In the genomic region with DNA sequence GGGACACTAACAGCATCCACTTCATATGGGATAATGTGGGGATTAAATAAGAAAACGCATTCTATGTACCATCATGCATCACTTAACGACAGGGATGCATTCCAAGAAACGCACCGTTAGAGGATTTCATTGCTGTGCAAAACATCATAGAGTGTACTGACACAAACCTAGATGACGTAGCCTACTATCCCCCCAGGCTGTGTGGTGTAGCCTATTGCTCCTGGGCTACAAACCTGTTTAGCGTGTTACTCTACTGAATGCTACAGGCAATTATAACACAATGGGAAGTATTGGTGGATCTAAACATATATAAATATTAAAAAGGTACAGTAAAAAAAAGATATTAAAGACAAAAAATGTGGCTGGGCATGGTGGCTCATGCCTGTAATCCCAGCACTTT, we compare ENCODE assay signal across 15 cellular contexts.
DNase-seq lines count a peak whose midpoint lies in the region; ATAC-seq and TF ChIP-seq lines count a peak whose summit lies in the region.
"Had no signal": no experiment of that assay in that cellular context is flagged by ENCODE, and none has a peak within 500 bp of the region (broad histone marks: within the 10 kb centered on the region; RNA-seq: fewer than 3 reads in every experiment).

No MANE protein-coding gene starts in this region.

- H3K9me3 ChIP-seq in DND-41 (ENCODE audit: insufficient read depth, low read length, severe bottlenecking) (no peaks in the 10 kb centered on the region), HEK293 (ENCODE audit: control insufficient read depth, insufficient read depth, low read depth, low read length) (no peaks in the 10 kb centered on the region), PC-9 (ENCODE audit: insufficient read depth, low read depth) (no peaks in the 10 kb centered on the region), neural progenitor cell (ENCODE audit: low read depth) (no peaks in the 10 kb centered on the region)
- H3K9me3 ChIP-seq: BLaER1 treated with 17β-estradiol and CSF1 and Interleukin-3, amounts not matched to agents 10 nM and 100 nM had no signal

- DNase-seq in DND-41: no peak
- peak; percentile 1 to 50 for DNase-seq in PC-9
- DNase-seq in neural progenitor cell (ENCODE audit: low spot score): no peak
- DNase-seq in NCI-H2107 treated with DMSO at 0.1 percent for 48 hours (lab: John Stamatoyannopoulos, UW; ENCODE audit: unreplicated experiment): no peak
- DNase-seq in NCI-H82 (lab: John Stamatoyannopoulos, UW): no peak
- DNase-seq in GM19238 (ENCODE audit: insufficient read length, low spot score): no peak
- DNase-seq: Calu3; CD8-positive, alpha-beta T cell; EL; GM23248 had no signal

- no peak overlapping the region for H3K27ac Mint-ChIP-seq in neural progenitor cell
- H3K27ac Mint-ChIP-seq: B cell; CD8-positive, alpha-beta T cell had no signal

- BruUV-seq in PC-9 (replicated peaks; lab: Mats Ljungman, UMichigan): no TSS peak

- H3K79me2 ChIP-seq in DND-41 (ENCODE audit: insufficient read depth, low read length) (no peaks in the 10 kb centered on the region), PC-9 (ENCODE audit: low read depth) (no peaks in the 10 kb centered on the region), neural progenitor cell (ENCODE audit: low read depth) (no peaks in the 10 kb centered on the region)

- H4K20me1 ChIP-seq in DND-41 (ENCODE audit: insufficient read depth, low read length): no peaks in the 10 kb centered on the region
- H4K20me1 ChIP-seq in PC-9 (ENCODE audit: insufficient read depth): no peaks in the 10 kb centered on the region
- no peaks in the 10 kb centered on the region for H4K20me1 ChIP-seq in neural progenitor cell (ENCODE audit: low read depth)
- H4K20me1 ChIP-seq: BLaER1 treated with 17β-estradiol and CSF1 and Interleukin-3, amounts not matched to agents 10 nM and 100 nM had no signal

- no peaks in the 10 kb centered on the region for H3K9me2 ChIP-seq in PC-9 (ENCODE audit: insufficient read depth)

- TF ChIP-seq CTCF in DND-41 (IDR thresholded peaks at IDR 0.05; ENCODE audit: borderline replicate concordance, extremely low read depth, low read length, poor library complexity, severe bottlenecking) (no peak), HEK293 (tag by site-specific recombination; IDR thresholded peaks at IDR 0.05) (no peak), PC-9 (conservative IDR thresholded peaks at IDR 0.05) (no peak), neural progenitor cell (IDR thresholded peaks at IDR 0.05) (no peak)

- no peak for ATAC-seq in DND-41 (ENCODE audit: insufficient read depth, low read depth)
- ATAC-seq: CD8-positive, alpha-beta T cell; GM12878; HCT116 had no signal

- H3K4me1 Mint-ChIP-seq in neural progenitor cell: no peaks in the 10 kb centered on the region
- H3K4me1 Mint-ChIP-seq: B cell had no signal

- intact Hi-C loops in PC-9 (cut with micrococcal nuclease; ENCODE audit: unreplicated experiment): no loop called here

- H3K4me2 ChIP-seq in DND-41 (ENCODE audit: insufficient read depth, low read length) (no peak overlapping the region), PC-9 (no peak overlapping the region), neural progenitor cell (no peak overlapping the region)
- H3K4me2 ChIP-seq: BLaER1 treated with 17β-estradiol and CSF1 and Interleukin-3, amounts not matched to agents 10 nM and 100 nM had no signal

- H3K9me3 Mint-ChIP-seq in neural progenitor cell: peaks cover under 1% of the 10 kb centered on the region
- H3K9me3 Mint-ChIP-seq: CD8-positive, alpha-beta T cell had no signal

- peaks cover 10% of the 10 kb centered on the region for H3K4me1 ChIP-seq in DND-41 (ENCODE audit: insufficient read depth, low read length)
- H3K4me1 ChIP-seq in HEK293 (ENCODE audit: control insufficient read depth, insufficient read depth, low read length): no peaks in the 10 kb centered on the region
- H3K4me1 ChIP-seq in PC-9 (replicated peaks; ENCODE audit: insufficient read depth): no peaks in the 10 kb centered on the region
- H3K4me1 ChIP-seq in neural progenitor cell: no peaks in the 10 kb centered on the region
- H3K4me1 ChIP-seq: BLaER1 treated with 17β-estradiol and CSF1 and Interleukin-3, amounts not matched to agents 10 nM and 100 nM had no signal

- no peaks in the 10 kb centered on the region for H3K27me3 ChIP-seq in DND-41 (ENCODE audit: insufficient read depth, low read length, poor library complexity)
- H3K27me3 ChIP-seq in PC-9 (ENCODE audit: insufficient read depth, low read depth): peaks cover 3% of the 10 kb centered on the region; the same call in 1 of the 2 replicates
- no peaks in the 10 kb centered on the region for H3K27me3 ChIP-seq in neural progenitor cell
- H3K27me3 ChIP-seq: BLaER1 treated with 17β-estradiol and CSF1 and Interleukin-3, amounts not matched to agents 10 nM and 100 nM had no signal

- 0 out of 2 replicates have a peak overlapping the region, but pooled peaks have one; percentile 6 for H3K27ac ChIP-seq in DND-41 (ENCODE audit: low read length)
- no peak overlapping the region for H3K27ac ChIP-seq in HEK293 (ENCODE audit: extremely low read depth, low read depth, low read length)
- H3K27ac ChIP-seq in PC-9: no peak overlapping the region
- no peak overlapping the region for H3K27ac ChIP-seq in neural progenitor cell
- H3K27ac ChIP-seq: BLaER1 treated with 17β-estradiol and CSF1 and Interleukin-3, amounts not matched to agents 10 nM and 100 nM; GM23248 had no signal

- no peak overlapping the region for H3K4me3 Mint-ChIP-seq in neural progenitor cell
- H3K4me3 Mint-ChIP-seq: B cell; CD8-positive, alpha-beta T cell had no signal

- H2AFZ ChIP-seq in DND-41 (ENCODE audit: low read depth, low read length) (no peak overlapping the region), PC-9 (no peak overlapping the region), neural progenitor cell (replicated peaks) (peak overlapping the region; percentile 58)
- H2AFZ ChIP-seq: GM23248 had no signal

- CTCF ChIA-PET in HEK293 (lab: Yijun Ruan, JAX) (interaction anchor here (0.7 kb wide), 1 partner anchor 1605 kb away, joined by 3 read pairs; no protein-coding TSS in a partner anchor), PC-9 (lab: Charles Lee) (no interaction called here)

- H3K9ac ChIP-seq in DND-41 (ENCODE audit: low read depth, low read length) (no peak overlapping the region), neural progenitor cell (no peak overlapping the region)
- H3K9ac ChIP-seq: BLaER1 treated with 17β-estradiol and CSF1 and Interleukin-3, amounts not matched to agents 10 nM and 100 nM; GM23248 had no signal

- H3K27me3 Mint-ChIP-seq in neural progenitor cell (ENCODE audit: insufficient read depth, low read depth): peaks cover 2% of the 10 kb centered on the region

- H3F3A ChIP-seq in PC-9 (ENCODE audit: insufficient read depth, low read depth): no peaks in the 10 kb centered on the region
- H3F3A ChIP-seq in neural progenitor cell (ENCODE audit: low read depth): no peaks in the 10 kb centered on the region

- POLR2A ChIA-PET in HEK293 (lab: Yijun Ruan, JAX) (no interaction called here), PC-9 (lab: Charles Lee; ENCODE audit: unreplicated experiment) (no interaction called here)

- H3K36me3 ChIP-seq in DND-41 (ENCODE audit: insufficient read depth, low read length) (no peaks in the 10 kb centered on the region), HEK293 (ENCODE audit: control insufficient read depth in 2 of 2, insufficient read depth in 1 of 2, low read length in 2 of 2) (no peaks in the 10 kb centered on the region), PC-9 (ENCODE audit: low read depth) (no peaks in the 10 kb centered on the region), neural progenitor cell (no peaks in the 10 kb centered on the region)
- H3K36me3 ChIP-seq: BLaER1 treated with 17β-estradiol and CSF1 and Interleukin-3, amounts not matched to agents 10 nM and 100 nM had no signal

- no peaks in the 10 kb centered on the region for H3K36me3 Mint-ChIP-seq in neural progenitor cell
- H3K36me3 Mint-ChIP-seq: CD8-positive, alpha-beta T cell had no signal

- H3K4me3 ChIP-seq in DND-41 (ENCODE audit: low read depth in 1 of 2, low read length in 2 of 2): no peak overlapping the region
- no peak overlapping the region for H3K4me3 ChIP-seq in HEK293 (ENCODE audit: low read depth, low read length)
- no peak overlapping the region for H3K4me3 ChIP-seq in PC-9
- H3K4me3 ChIP-seq in neural progenitor cell: no peak overlapping the region
- H3K4me3 ChIP-seq: BLaER1 treated with 17β-estradiol and CSF1 and Interleukin-3, amounts not matched to agents 10 nM and 100 nM; GM12878; GM23248 had no signal

TF ChIP-seq in HEK293, 187 proteins besides CTCF, POLR2A, EP300 and RAD21:
- no peak for TF ChIP-seq ZNF549 (tag by site-specific recombination; IDR thresholded peaks at IDR 0.05)
- TF ChIP-seq ZNF629 (tag by site-specific recombination; IDR thresholded peaks at IDR 0.05): peak; percentile 47; the same call in 1 of the 2 replicates

Comparison
In these comparisons a context has a peak if more than half of its experiments do, and no peak if none do; other contexts are left out.
1. DNase-seq: peak in PC-9 (2 of 2); none in DND-41 (single experiment), neural progenitor cell (single experiment), NCI-H2107 treated with DMSO at 0.1 percent for 48 hours (single experiment), NCI-H82 (single experiment) and GM19238 (single experiment).